ENCODE assay signal across 2 cellular contexts in genomic region chr6:5395719-5396118, GRCh38.
TF ChIP-seq lines count a peak whose summit lies in the region.

No MANE protein-coding gene starts in this region.

TF ChIP-seq in SK-N-SH, 30 proteins besides CTCF, POLR2A, EP300 and RAD21 (continued from another document):
- TF ChIP-seq NFIC (IDR thresholded peaks at IDR 0.05; ENCODE audit: borderline replicate concordance) = no peak
- TF ChIP-seq MXI1 (IDR thresholded peaks at IDR 0.05; ENCODE audit: low read depth, low read length) = no peak
- TF ChIP-seq TEAD4 (IDR thresholded peaks at IDR 0.05; ENCODE audit: borderline replicate concordance, insufficient read depth) = no peak
- TF ChIP-seq TAF1 (IDR thresholded peaks at IDR 0.05; ENCODE audit: borderline replicate concordance, low read depth, low read length) = no peak
- no peak for TF ChIP-seq EZH2phosphoT487 (IDR thresholded peaks at IDR 0.05; ENCODE audit: borderline replicate concordance, low read depth)
- no peak for TF ChIP-seq RCOR1 (IDR thresholded peaks at IDR 0.05; ENCODE audit: low read length)
- no peak for TF ChIP-seq TCF12 (IDR thresholded peaks at IDR 0.05)
- TF ChIP-seq USF2 (IDR thresholded peaks at IDR 0.05; ENCODE audit: borderline replicate concordance, low read depth, low read length) = no peak

TF ChIP-seq in SK-N-SH treated with all-trans-retinoic acid at 6 μM for 48 hours, 23 proteins besides CTCF, POLR2A, EP300 and RAD21 (continued from another document):
- TF ChIP-seq TSHZ2 (CRISPR knock-in tag; IDR thresholded peaks at IDR 0.05) (no peak), ISL1 (CRISPR knock-in tag; IDR thresholded peaks at IDR 0.05) (no peak), CSDC2 (CRISPR knock-in tag; IDR thresholded peaks at IDR 0.05) (no peak), CREB5 (CRISPR knock-in tag; IDR thresholded peaks at IDR 0.05; ENCODE audit: low read depth) (no peak), POU6F1 (CRISPR knock-in tag; IDR thresholded peaks at IDR 0.05; ENCODE audit: borderline replicate concordance, low read depth) (no peak), PPARA (CRISPR knock-in tag; IDR thresholded peaks at IDR 0.05; ENCODE audit: borderline replicate concordance) (no peak), RARB (CRISPR knock-in tag; IDR thresholded peaks at IDR 0.05) (no peak), GLIS3 (CRISPR knock-in tag; IDR thresholded peaks at IDR 0.05) (no peak), ARNTL (CRISPR knock-in tag; IDR thresholded peaks at IDR 0.05; ENCODE audit: borderline replicate concordance, low read depth) (no peak), SNAI2 (CRISPR knock-in tag; IDR thresholded peaks at IDR 0.05) (no peak), TCF4 (CRISPR knock-in tag; IDR thresholded peaks at IDR 0.05; ENCODE audit: borderline replicate concordance) (no peak), ZFP30 (CRISPR knock-in tag; IDR thresholded peaks at IDR 0.05) (no peak)
